ENCODE assay signal across 22 cellular contexts in the genomic region with DNA sequence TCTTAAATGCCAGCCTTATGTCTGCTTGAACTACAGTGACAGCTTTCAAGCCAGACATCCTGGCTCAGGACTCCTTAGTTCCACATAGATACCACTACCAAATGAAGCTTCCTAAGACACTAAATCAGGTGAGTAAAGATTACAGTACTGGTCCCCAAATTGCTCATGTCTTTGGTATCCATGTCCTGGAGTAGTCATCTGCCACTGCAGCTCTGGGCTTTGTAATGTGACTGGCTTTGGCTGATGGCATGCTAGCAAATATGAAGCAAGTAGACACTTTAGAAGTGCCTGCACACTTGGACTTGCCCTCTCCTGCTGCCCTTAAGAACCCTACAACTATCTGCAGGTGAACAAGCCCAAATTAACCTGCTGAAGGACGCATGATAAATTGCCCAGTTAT.
"Had no signal": no experiment of that assay in that cellular context is flagged by ENCODE, and none has a peak within 500 bp of the region (broad histone marks: within the 10 kb centered on the region; RNA-seq: fewer than 3 reads in every experiment).

No MANE protein-coding gene starts in this region.

- H3K4me3 ChIP-seq: body of pancreas, coronary artery, esophagus muscularis mucosa, psoas muscle had no signal

- H3K9me3 Mint-ChIP-seq: activated B cell treated with CpG ODN at 0.5 μM for 24 hours; activated naive CD4-positive, alpha-beta T cell treated with anti-CD3 and anti-CD28 coated beads, Interleukin-2, amount 50 U/mL, for 72 hours; natural killer cell treated with Interleukin-12 subunit alpha and Interleukin-12 subunit beta and Interleukin-15 and Interleukin-18, amount 100 ng/mL, for 72 hours; type B pancreatic cell had no signal

- H3K9me3 ChIP-seq: body of pancreas, esophagus muscularis mucosa, psoas muscle had no signal

- H3K27me3 Mint-ChIP-seq: activated B cell treated with CpG ODN at 0.5 μM for 24 hours; natural killer cell treated with Interleukin-12 subunit alpha and Interleukin-12 subunit beta and Interleukin-15 and Interleukin-18, amount 100 ng/mL, for 72 hours; T-helper 17 cell; type B pancreatic cell had no signal

- H3K4me1 ChIP-seq: body of pancreas had no signal

- H3K4me3 Mint-ChIP-seq: activated B cell treated with CpG ODN at 0.5 μM for 24 hours; activated CD8-positive, alpha-beta T cell treated with anti-CD3 and anti-CD28 coated beads, Interleukin-2, amount 10 ng/mL, durations not matched to agents 7 days and 5 days; natural killer cell treated with Interleukin-12 subunit alpha and Interleukin-12 subunit beta and Interleukin-15 and Interleukin-18, amount 100 ng/mL, for 72 hours; T-helper 17 cell; type B pancreatic cell had no signal

- H3K4me1 Mint-ChIP-seq: activated B cell treated with CpG ODN at 0.5 μM for 24 hours, T-helper 17 cell had no signal

- H3K36me3 ChIP-seq: esophagus muscularis mucosa had no signal

- H3K27ac ChIP-seq: body of pancreas, coronary artery, esophagus muscularis mucosa, psoas muscle had no signal

- H3K36me3 Mint-ChIP-seq: activated naive CD4-positive, alpha-beta T cell treated with anti-CD3 and anti-CD28 coated beads, Interleukin-2, amount 50 U/mL, for 72 hours; natural killer cell treated with Interleukin-12 subunit alpha and Interleukin-12 subunit beta and Interleukin-15 and Interleukin-18, amount 100 ng/mL, for 72 hours; type B pancreatic cell had no signal

- ATAC-seq: activated CD8-positive, alpha-beta T cell treated with anti-CD3 and anti-CD28 coated beads, Interleukin-2, amount 10 ng/mL, durations not matched to agents 7 days and 5 days; activated naive CD4-positive, alpha-beta T cell treated with anti-CD3 and anti-CD28 coated beads, Interleukin-2, amount 50 U/mL, for 72 hours; body of pancreas; left ventricle myocardium superior; natural killer cell treated with Interleukin-12 subunit alpha and Interleukin-12 subunit beta and Interleukin-15 and Interleukin-18, amount 100 ng/mL, for 72 hours; sciatic nerve; stimulated activated naive CD8-positive, alpha-beta T cell treated with anti-CD3 and anti-CD28 coated beads, Interleukin-15, Interleukin-2, amounts not matched to agents 100 U/mL and 50 U/mL, for 24 hours; T-helper 17 cell had no signal

- DNase-seq: activated B cell treated with CpG ODN at 0.5 μM for 24 hours; activated CD4-positive, alpha-beta T cell treated with anti-CD3 and anti-CD28 coated beads for 48 hours; activated CD8-positive, alpha-beta memory T cell treated with anti-CD3 and anti-CD28 coated beads, Interleukin-2, amount 50 U/mL, for 4 hours; activated CD8-positive, alpha-beta T cell treated with anti-CD3 and anti-CD28 coated beads, Interleukin-2, amount 10 ng/mL, durations not matched to agents 7 days and 5 days; activated effector memory CD4-positive, alpha-beta T cell treated with anti-CD3 and anti-CD28 coated beads, Interleukin-2, amount 50 U/mL, for 16 hours; activated T-cell treated with anti-CD3 and anti-CD28 coated beads, Interleukin-2, amount 50 U/mL, for 48 hours; amniotic stem cell; body of pancreas; central memory CD4-positive, alpha-beta T cell; hippocampal formation; left ventricle myocardium superior; mesendoderm; occipital lobe; psoas muscle; stimulated activated naive CD8-positive, alpha-beta T cell treated with anti-CD3 and anti-CD28 coated beads, Interleukin-15, Interleukin-2, amounts not matched to agents 100 U/mL and 50 U/mL, for 24 hours; T-helper 17 cell had no signal

- H3K27ac Mint-ChIP-seq: activated B cell treated with CpG ODN at 0.5 μM for 24 hours; activated CD8-positive, alpha-beta T cell treated with anti-CD3 and anti-CD28 coated beads, Interleukin-2, amount 10 ng/mL, durations not matched to agents 7 days and 5 days; activated naive CD4-positive, alpha-beta T cell treated with anti-CD3 and anti-CD28 coated beads, Interleukin-2, amount 50 U/mL, for 72 hours; natural killer cell treated with Interleukin-12 subunit alpha and Interleukin-12 subunit beta and Interleukin-15 and Interleukin-18, amount 100 ng/mL, for 72 hours; T-helper 17 cell; type B pancreatic cell had no signal

- H3K27me3 ChIP-seq: body of pancreas, esophagus muscularis mucosa had no signal
